ENCODE assay signal across 1 cellular context in the genomic region with DNA sequence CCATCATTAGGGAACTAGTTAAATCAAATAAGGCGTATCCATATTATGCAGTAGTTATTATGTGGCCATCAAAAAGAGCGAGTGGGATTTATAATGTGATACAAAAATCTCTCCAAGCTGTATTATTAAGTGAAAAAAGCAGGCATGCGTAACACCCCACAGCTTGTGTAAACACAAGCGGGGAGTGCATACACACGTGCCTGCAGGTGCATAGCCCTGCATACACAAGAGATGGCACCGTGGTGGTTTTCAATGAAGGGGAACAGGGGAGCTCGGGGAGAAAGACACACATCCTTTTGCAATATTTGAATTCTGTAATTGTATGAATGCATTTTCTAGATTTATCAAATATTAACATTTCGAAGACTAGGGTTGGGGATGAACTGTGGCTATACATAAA.
TF ChIP-seq lines count a peak whose summit lies in the region.

No MANE protein-coding gene starts in this region.

TF ChIP-seq in WTC11, 78 proteins besides CTCF, POLR2A, EP300 and RAD21 (continued from another document):
- TF ChIP-seq, protein P1, sequence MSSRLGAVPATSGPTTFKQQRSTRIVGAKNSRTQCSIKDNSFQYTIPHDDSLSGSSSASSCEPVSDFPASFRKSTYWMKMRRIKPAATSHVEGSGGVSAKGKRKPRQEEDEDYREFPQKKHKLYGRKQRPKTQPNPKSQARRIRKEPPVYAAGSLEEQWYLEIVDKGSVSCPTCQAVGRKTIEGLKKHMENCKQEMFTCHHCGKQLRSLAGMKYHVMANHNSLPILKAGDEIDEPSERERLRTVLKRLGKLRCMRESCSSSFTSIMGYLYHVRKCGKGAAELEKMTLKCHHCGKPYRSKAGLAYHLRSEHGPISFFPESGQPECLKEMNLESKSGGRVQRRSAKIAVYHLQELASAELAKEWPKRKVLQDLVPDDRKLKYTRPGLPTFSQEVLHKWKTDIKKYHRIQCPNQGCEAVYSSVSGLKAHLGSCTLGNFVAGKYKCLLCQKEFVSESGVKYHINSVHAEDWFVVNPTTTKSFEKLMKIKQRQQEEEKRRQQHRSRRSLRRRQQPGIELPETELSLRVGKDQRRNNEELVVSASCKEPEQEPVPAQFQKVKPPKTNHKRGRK (CRISPR knock-in tag; IDR thresholded peaks at IDR 0.05; ENCODE audit: borderline replicate concordance), result no peak
- TF ChIP-seq, protein P2, sequence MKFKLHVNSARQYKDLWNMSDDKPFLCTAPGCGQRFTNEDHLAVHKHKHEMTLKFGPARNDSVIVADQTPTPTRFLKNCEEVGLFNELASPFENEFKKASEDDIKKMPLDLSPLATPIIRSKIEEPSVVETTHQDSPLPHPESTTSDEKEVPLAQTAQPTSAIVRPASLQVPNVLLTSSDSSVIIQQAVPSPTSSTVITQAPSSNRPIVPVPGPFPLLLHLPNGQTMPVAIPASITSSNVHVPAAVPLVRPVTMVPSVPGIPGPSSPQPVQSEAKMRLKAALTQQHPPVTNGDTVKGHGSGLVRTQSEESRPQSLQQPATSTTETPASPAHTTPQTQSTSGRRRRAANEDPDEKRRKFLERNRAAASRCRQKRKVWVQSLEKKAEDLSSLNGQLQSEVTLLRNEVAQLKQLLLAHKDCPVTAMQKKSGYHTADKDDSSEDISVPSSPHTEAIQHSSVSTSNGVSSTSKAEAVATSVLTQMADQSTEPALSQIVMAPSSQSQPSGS (CRISPR knock-in tag; IDR thresholded peaks at IDR 0.05; ENCODE audit: borderline replicate concordance, low read depth), result no peak
